In genomic region chr11:62666259-62666926, GRCh38 we compare ENCODE assay signal across 8 cellular contexts. TPM values are rescaled to one million over a fixed set of nuclear protein-coding genes. Genes with fewer than 3 reads are reported as not detected.
DNase-seq lines count a peak whose midpoint lies in the region; ATAC-seq and TF ChIP-seq lines count a peak whose summit lies in the region.

No MANE protein-coding gene starts in this region.

- H3K9ac ChIP-seq in SK-N-MC (ENCODE audit: insufficient read length): peak overlapping the region; percentile 97
- H3K9ac ChIP-seq in rectal smooth muscle tissue (ENCODE audit: low read length): peak overlapping the region; percentile 24

- TF ChIP-seq CTCF in GM12865 (IDR thresholded peaks at IDR 0.05; ENCODE audit: insufficient read depth, low read depth, low read length, missing control alignments) (no peak), esophagus squamous epithelium (IDR thresholded peaks at IDR 0.05) (no peak)

- H3K4me3 ChIP-seq in GM12865 (ENCODE audit: low read depth, low read length): peak overlapping the region; percentile 94
- peak overlapping the region; percentile 92 for H3K4me3 ChIP-seq in SK-N-MC
- H3K4me3 ChIP-seq in esophagus squamous epithelium: peak overlapping the region; percentile 78 to 94 (median 83)
- H3K4me3 ChIP-seq in rectal smooth muscle tissue (ENCODE audit: low read length): peak overlapping the region; percentile 94

- H3K27me3 ChIP-seq in esophagus squamous epithelium (no peaks in the 10 kb centered on the region), rectal smooth muscle tissue (ENCODE audit: control insufficient read depth, insufficient read depth, low read length) (no peaks in the 10 kb centered on the region)

- H3K27ac ChIP-seq in SK-N-MC (peak overlapping the region; percentile 58), esophagus squamous epithelium (peak overlapping the region; percentile 91 to 97 (median 95)), rectal smooth muscle tissue (ENCODE audit: low read depth, low read length) (peak overlapping the region; percentile 89)

- peaks cover 20 to 65% (median 40%) of the 10 kb centered on the region in 3 donors for H3K4me1 ChIP-seq in esophagus squamous epithelium
- peaks cover 17% of the 10 kb centered on the region for H3K4me1 ChIP-seq in rectal smooth muscle tissue (ENCODE audit: control insufficient read depth, insufficient read depth, low read length)

- 26 to 43% methylated on average over 7 to 14 of the region's 16 CpGs for WGBS in esophagus squamous epithelium, 2 donors

- H3K36me3 ChIP-seq in SK-N-MC (ENCODE audit: insufficient read depth, low read length): peaks cover 25% of the 10 kb centered on the region
- H3K36me3 ChIP-seq in esophagus squamous epithelium: peaks cover 0 to 38% (median 10%) of the 10 kb centered on the region in 3 donors
- peaks cover 11% of the 10 kb centered on the region for H3K36me3 ChIP-seq in rectal smooth muscle tissue (ENCODE audit: control insufficient read depth, insufficient read depth, low read length)

- DNase-seq in GM12865 (ENCODE audit: low read depth) (peak; percentile 43), SK-N-MC (ENCODE audit: low read depth, low spot score) (no peak), esophagus squamous epithelium (lab: John Stamatoyannopoulos, UW) (no peak), NCI-H526 (lab: John Stamatoyannopoulos, UW) (no peak), NOMO-1 treated with DMSO at 0.1 percent for 48 hours (lab: John Stamatoyannopoulos, UW; ENCODE audit: unreplicated experiment) (no peak), HPDE6-E6E7 (ENCODE audit: extremely low spot score) (no peak)

- H3K9me3 ChIP-seq in SK-N-MC (ENCODE audit: low read depth, low read length): no peaks in the 10 kb centered on the region
- no peaks in the 10 kb centered on the region for H3K9me3 ChIP-seq in esophagus squamous epithelium

- intact Hi-C loops in esophagus squamous epithelium (cut with DNase I): no loop called here

- no peak for TF ChIP-seq POLR2A in esophagus squamous epithelium (IDR thresholded peaks at IDR 0.05)

- ATAC-seq in GM21825 (IDR thresholded peaks at IDR 0.05; ENCODE audit: unreplicated experiment): no peak

RNA-seq across cellular contexts. Expression of gene CSKMT, which starts 1.3 kb away (rescaled TPM):
- 10 to 100 TPM in 2 of 4 donors, 1 to 10 TPM in 2; 1.1 to 10.5 (median 7.0) TPM for total RNA-seq in esophagus squamous epithelium

RNA-seq across cellular contexts. Expression of gene C11orf98, which starts 1.4 kb away (rescaled TPM):
- total RNA-seq in esophagus squamous epithelium: 10 to 100 TPM; 36.0 to 53.4 (median 43.6) TPM

RNA-seq across cellular contexts. Expression of gene UQCC3, which starts 5.1 kb away (rescaled TPM):
- 10 to 100 TPM; 10.5 to 17.2 (median 12.2) TPM for total RNA-seq in esophagus squamous epithelium

RNA-seq across cellular contexts. Expression of gene LBHD1, which starts 5.7 kb away (rescaled TPM):
- total RNA-seq in esophagus squamous epithelium: 1 to 10 TPM; 1.8 to 3.6 (median 2.5) TPM

RNA-seq across cellular contexts. Expression of gene UBXN1, which starts 12.5 kb away (rescaled TPM):
- total RNA-seq in esophagus squamous epithelium: 100 to 1,000 TPM in 1 of 4 donors, 10 to 100 TPM in 3; 67.3 to 148 (median 86.1) TPM
